19 cellular contexts compared by ENCODE assay signal in the genomic region with DNA sequence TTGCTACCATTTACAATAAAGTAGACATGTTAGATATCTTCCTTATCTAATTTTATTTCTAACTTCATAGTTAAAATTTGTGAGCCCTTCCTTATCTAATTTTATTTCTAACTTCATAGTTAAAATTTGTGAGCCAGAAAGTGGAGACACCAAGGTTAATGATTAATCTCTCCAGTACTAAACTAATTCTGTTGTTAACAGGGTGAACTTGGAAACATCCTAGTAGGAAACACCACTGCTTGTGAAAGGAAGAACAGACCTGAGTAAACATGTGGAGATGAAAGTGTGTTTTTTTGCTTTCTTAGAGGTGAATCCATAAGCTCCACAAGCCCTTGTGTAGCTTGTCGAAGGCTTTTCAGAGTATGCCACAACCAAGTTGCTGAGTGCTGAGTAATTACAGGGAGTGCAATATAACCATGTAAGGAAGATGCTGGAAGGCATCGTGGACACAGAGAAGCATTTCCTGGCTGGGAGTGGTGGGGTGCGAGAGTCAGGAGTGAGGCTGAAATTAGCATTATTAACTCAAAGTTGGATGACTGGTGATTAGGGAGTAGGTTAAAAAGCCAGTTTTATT.
A peak's percentile ranks its signal among the peaks of the same experiment; 100 is the strongest.
DNase-seq lines count a peak whose midpoint lies in the region; ATAC-seq and TF ChIP-seq lines count a peak whose summit lies in the region.
"Had no signal": no experiment of that assay in that cellular context is flagged by ENCODE, and none has a peak within 500 bp of the region (broad histone marks: within the 10 kb centered on the region; RNA-seq: fewer than 3 reads in every experiment).

No MANE protein-coding gene starts in this region.

- no peak for ATAC-seq in natural killer cell treated with Interleukin-12 subunit alpha and Interleukin-12 subunit beta and Interleukin-15 and Interleukin-18, amount 100 ng/mL, for 72 hours
- no peak for ATAC-seq in activated naive CD4-positive, alpha-beta T cell treated with anti-CD3 and anti-CD28 coated beads, Interleukin-2, amount 50 U/mL, for 72 hours
- ATAC-seq: activated CD4-positive, CD25-positive, alpha-beta regulatory T cell treated with anti-CD3 and anti-CD28 coated beads, Interleukin-2, amount 50 U/mL, for 24 hours; gastrocnemius medialis had no signal

- H3K79me1 ChIP-seq in mesendoderm (ENCODE audit: low read length), result no peaks in the 10 kb centered on the region

- no peak overlapping the region for H3K4ac ChIP-seq in mesendoderm (ENCODE audit: low read depth, low read length)

- H3K9ac ChIP-seq in endodermal cell (ENCODE audit: extremely low read depth, low read length, poor library complexity, severe bottlenecking) (no peak overlapping the region), mesendoderm (ENCODE audit: low read length) (no peak overlapping the region)

- 49 to 81% methylated on average over 2 to 3 of the region's 3 CpGs for WGBS in endodermal cell (ENCODE audit: insufficient coverage in 1 of 2, insufficient read length in 1 of 2), 2 experiments
- no CpG with 5 or more reads among the region's 3 CpGs for WGBS in mesendoderm (ENCODE audit: extremely low coverage, insufficient coverage, low lambda C conversion rate)

- no peak overlapping the region for H3K4me2 ChIP-seq in mesendoderm (ENCODE audit: low read length)

- no peak overlapping the region for H4K5ac ChIP-seq in mesendoderm (ENCODE audit: low read length)

- H2BK5ac ChIP-seq in mesendoderm (ENCODE audit: low read length), result no peak overlapping the region

- no peak overlapping the region for H3K56ac ChIP-seq in mesendoderm (ENCODE audit: low read length)

- H3K4me3 Mint-ChIP-seq in endodermal cell, result no peak overlapping the region
- H3K4me3 Mint-ChIP-seq in natural killer cell treated with Interleukin-12 subunit alpha and Interleukin-12 subunit beta and Interleukin-15 and Interleukin-18, amount 100 ng/mL, for 72 hours, result no peak overlapping the region

- H2BK15ac ChIP-seq in mesendoderm (replicated peaks; ENCODE audit: low read depth), result no peak overlapping the region

- no peak overlapping the region for H3K18ac ChIP-seq in mesendoderm (ENCODE audit: low read length)

- H3K4me1 Mint-ChIP-seq in endodermal cell, result peaks cover 5% of the 10 kb centered on the region
- no peaks in the 10 kb centered on the region for H3K4me1 Mint-ChIP-seq in natural killer cell treated with Interleukin-12 subunit alpha and Interleukin-12 subunit beta and Interleukin-15 and Interleukin-18, amount 100 ng/mL, for 72 hours (ENCODE audit: low read depth in 2 of 2)

- H4K8ac ChIP-seq in mesendoderm (ENCODE audit: low read depth, low read length), result no peak overlapping the region

- H3K23ac ChIP-seq in mesendoderm (ENCODE audit: low read length), result no peak overlapping the region

- DNase-seq in AG08396 (ENCODE audit: low spot score) (peak; percentile 32), HuH-7 (ENCODE audit: low spot score) (peak; percentile 22), endodermal cell (no peak), mesendoderm (peak; percentile 41), amygdala (lab: John Stamatoyannopoulos, UW) (no peak)
- no peak for DNase-seq in natural killer cell treated with Interleukin-12 subunit alpha and Interleukin-12 subunit beta and Interleukin-15 and Interleukin-18, amount 100 ng/mL, for 72 hours (ENCODE audit: low spot score)
- DNase-seq in activated CD4-positive, alpha-beta T cell treated with anti-CD3 and anti-CD28 coated beads for 48 hours, result no peak
- DNase-seq in activated naive CD4-positive, alpha-beta T cell treated with anti-CD3 and anti-CD28 coated beads, Interleukin-2, amount 50 U/mL, for 72 hours (ENCODE audit: low spot score in 2 of 2), result no peak
- DNase-seq: dermis blood vessel endothelial cell, DMS 273 treated with DMSO at 0.1 percent for 48 hours, gastrocnemius medialis, left ventricle myocardium inferior, MV-4-11, NCI-H2171 treated with DMSO at 0.1 percent for 48 hours, spleen, tibial artery had no signal

- H3K9me3 Mint-ChIP-seq in endodermal cell, result peaks cover 3% of the 10 kb centered on the region
- no peaks in the 10 kb centered on the region for H3K9me3 Mint-ChIP-seq in natural killer cell treated with Interleukin-12 subunit alpha and Interleukin-12 subunit beta and Interleukin-15 and Interleukin-18, amount 100 ng/mL, for 72 hours
- no peaks in the 10 kb centered on the region for H3K9me3 Mint-ChIP-seq in activated naive CD4-positive, alpha-beta T cell treated with anti-CD3 and anti-CD28 coated beads, Interleukin-2, amount 50 U/mL, for 72 hours

- no peaks in the 10 kb centered on the region for H3K79me2 ChIP-seq in mesendoderm (ENCODE audit: control insufficient read depth, insufficient read depth, low read length)

- no peaks in the 10 kb centered on the region for H3K36me3 Mint-ChIP-seq in endodermal cell (ENCODE audit: low read depth)
- no peaks in the 10 kb centered on the region for H3K36me3 Mint-ChIP-seq in natural killer cell treated with Interleukin-12 subunit alpha and Interleukin-12 subunit beta and Interleukin-15 and Interleukin-18, amount 100 ng/mL, for 72 hours
- no peaks in the 10 kb centered on the region for H3K36me3 Mint-ChIP-seq in activated naive CD4-positive, alpha-beta T cell treated with anti-CD3 and anti-CD28 coated beads, Interleukin-2, amount 50 U/mL, for 72 hours

- no peak overlapping the region for H2AK5ac ChIP-seq in mesendoderm (ENCODE audit: low read length)

- no peaks in the 10 kb centered on the region for H3K36me3 ChIP-seq in endodermal cell (ENCODE audit: control insufficient read depth, insufficient read depth, low read length)
- H3K36me3 ChIP-seq in mesendoderm (ENCODE audit: control insufficient read depth, insufficient read depth, low read length), result no peaks in the 10 kb centered on the region
- H3K36me3 ChIP-seq: gastrocnemius medialis, left ventricle myocardium inferior, neutrophil, spleen, tibial artery had no signal

- H3K27me3 Mint-ChIP-seq in endodermal cell (ENCODE audit: insufficient read depth), result no peaks in the 10 kb centered on the region
- no peaks in the 10 kb centered on the region for H3K27me3 Mint-ChIP-seq in natural killer cell treated with Interleukin-12 subunit alpha and Interleukin-12 subunit beta and Interleukin-15 and Interleukin-18, amount 100 ng/mL, for 72 hours

- no peaks in the 10 kb centered on the region for H3K9me3 ChIP-seq in endodermal cell (ENCODE audit: control insufficient read depth, low read length)
- H3K9me3 ChIP-seq: gastrocnemius medialis, neutrophil had no signal

- H2BK120ac ChIP-seq in mesendoderm (ENCODE audit: low read depth, low read length), result no peak overlapping the region

- H3K27ac Mint-ChIP-seq in endodermal cell, result no peak overlapping the region
- H3K27ac Mint-ChIP-seq in natural killer cell treated with Interleukin-12 subunit alpha and Interleukin-12 subunit beta and Interleukin-15 and Interleukin-18, amount 100 ng/mL, for 72 hours, result no peak overlapping the region
- no peak overlapping the region for H3K27ac Mint-ChIP-seq in activated naive CD4-positive, alpha-beta T cell treated with anti-CD3 and anti-CD28 coated beads, Interleukin-2, amount 50 U/mL, for 72 hours

- no peak for TF ChIP-seq CTCF in endodermal cell (conservative IDR thresholded peaks at IDR 0.05)

- H3K4me3 ChIP-seq in endodermal cell (ENCODE audit: low read length), result no peak overlapping the region
- H3K4me3 ChIP-seq in mesendoderm (ENCODE audit: low read length), result no peak overlapping the region
- H3K4me3 ChIP-seq: gastrocnemius medialis, left ventricle myocardium inferior, spleen, tibial artery had no signal

- no peaks in the 10 kb centered on the region for H3K27me3 ChIP-seq in endodermal cell (ENCODE audit: control insufficient read depth, insufficient read depth, low read length, poor library complexity, severe bottlenecking)
- no peaks in the 10 kb centered on the region for H3K27me3 ChIP-seq in mesendoderm (ENCODE audit: insufficient read depth, low read length, poor library complexity)
- H3K27me3 ChIP-seq: gastrocnemius medialis, neutrophil, spleen, tibial artery had no signal

- H3K27ac ChIP-seq in endodermal cell (ENCODE audit: low read depth, low read length) (peak overlapping the region; percentile 52), mesendoderm (ENCODE audit: low read depth, low read length) (no peak overlapping the region)
- H3K27ac ChIP-seq: gastrocnemius medialis, HL-60, left ventricle myocardium inferior, neutrophil, spleen, tibial artery had no signal

- no peaks in the 10 kb centered on the region for H3K4me1 ChIP-seq in endodermal cell (ENCODE audit: control insufficient read depth, insufficient read depth, low read length)
- no peaks in the 10 kb centered on the region for H3K4me1 ChIP-seq in mesendoderm (ENCODE audit: control insufficient read depth, low read depth, low read length)
- H3K4me1 ChIP-seq: gastrocnemius medialis, left ventricle myocardium inferior, spleen, tibial artery had no signal

Comparison
In these comparisons a context has a peak if more than half of its experiments do, and no peak if none do; other contexts are left out.
1. DNase-seq: peak in AG08396 (single experiment), HuH-7 (single experiment) and mesendoderm (single experiment); none in endodermal cell (single experiment), natural killer cell treated with Interleukin-12 subunit alpha and Interleukin-12 subunit beta and Interleukin-15 and Interleukin-18, amount 100 ng/mL, for 72 hours (single experiment), amygdala (0 of 56), activated CD4-positive, alpha-beta T cell treated with anti-CD3 and anti-CD28 coated beads for 48 hours (single experiment) and activated naive CD4-positive, alpha-beta T cell treated with anti-CD3 and anti-CD28 coated beads, Interleukin-2, amount 50 U/mL, for 72 hours (0 of 2).